Comparison of ENCODE assay signal across 1 cellular context in the genomic region with DNA sequence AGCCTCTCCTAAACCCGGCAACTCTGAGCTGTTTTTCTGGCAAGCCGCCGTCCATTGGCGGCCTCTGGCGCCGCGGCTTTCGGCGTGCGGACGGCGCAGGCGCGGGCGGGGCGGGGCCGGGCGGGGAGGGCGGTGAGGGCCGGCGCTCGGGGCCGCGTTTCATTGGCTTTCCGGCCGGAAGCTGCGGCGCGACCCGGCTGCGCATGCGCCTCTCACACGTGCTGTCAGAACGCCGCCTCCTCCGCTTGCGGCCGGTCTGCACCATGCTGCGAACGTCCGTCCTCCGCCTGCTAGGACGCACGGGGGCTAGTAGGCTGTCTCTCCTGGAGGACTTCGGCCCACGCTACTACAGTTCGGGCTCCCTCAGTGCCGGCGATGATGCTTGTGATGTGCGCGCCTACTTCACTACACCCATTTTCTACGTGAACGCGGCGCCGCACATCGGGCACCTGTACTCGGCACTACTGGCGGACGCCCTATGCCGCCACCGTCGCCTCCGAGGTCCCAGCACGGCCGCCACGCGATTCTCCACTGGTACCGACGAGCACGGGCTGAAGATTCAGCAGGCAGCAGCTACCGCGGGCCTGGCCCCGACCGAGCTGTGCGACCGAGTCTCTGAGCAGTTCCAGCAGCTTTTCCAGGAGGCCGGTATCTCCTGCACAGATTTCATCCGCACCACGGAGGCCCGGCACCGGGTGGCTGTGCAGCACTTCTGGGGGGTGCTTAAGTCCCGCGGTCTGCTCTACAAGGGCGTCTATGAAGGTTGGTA.
TF ChIP-seq lines count a peak whose summit lies in the region.

Gene MARS2 (plus strand): TSS at position 227 of the 769 bp plus-strand sequence. CDS start 37 bp downstream, at position 264.

TF ChIP-seq in HepG2, 621 proteins besides CTCF, POLR2A, EP300 and RAD21 (continued from another document and continues in another):
- no peak for TF ChIP-seq ZNF644 (CRISPR knock-in tag; IDR thresholded peaks at IDR 0.05; ENCODE audit: low read depth)
- peak; percentile 86 for TF ChIP-seq ETV6 (CRISPR knock-in tag; conservative IDR thresholded peaks at IDR 0.05)
- TF ChIP-seq THAP7 (CRISPR knock-in tag; IDR thresholded peaks at IDR 0.05) = no peak; the same call in 1 of the 2 replicates
- no peak for TF ChIP-seq KDM6A (CRISPR knock-in tag; IDR thresholded peaks at IDR 0.05; ENCODE audit: low read depth)
- TF ChIP-seq SRSF4 (IDR thresholded peaks at IDR 0.05; ENCODE audit: low read depth, low read length, poor library complexity, severe bottlenecking) = no peak
- TF ChIP-seq NFE2L2 (IDR thresholded peaks at IDR 0.05; ENCODE audit: low read length) = no peak
- TF ChIP-seq ONECUT2 (CRISPR knock-in tag; IDR thresholded peaks at IDR 0.05) = peak; percentile 49; the same call in 1 of the 2 replicates
- TF ChIP-seq GABPA (IDR thresholded peaks at IDR 0.05; ENCODE audit: low read depth, low read length) = peak; percentile 71
- TF ChIP-seq GABPA (CRISPR knock-in tag; IDR thresholded peaks at IDR 0.05; ENCODE audit: low read depth) = peak; percentile 79
- TF ChIP-seq ZNF24 (IDR thresholded peaks at IDR 0.05) = no peak
- no peak for TF ChIP-seq ZNF629 (CRISPR knock-in tag; conservative IDR thresholded peaks at IDR 0.05)
- peak; percentile 98 for TF ChIP-seq MYC (CRISPR knock-in tag; IDR thresholded peaks at IDR 0.05; ENCODE audit: borderline replicate concordance)
- TF ChIP-seq, protein P1, sequence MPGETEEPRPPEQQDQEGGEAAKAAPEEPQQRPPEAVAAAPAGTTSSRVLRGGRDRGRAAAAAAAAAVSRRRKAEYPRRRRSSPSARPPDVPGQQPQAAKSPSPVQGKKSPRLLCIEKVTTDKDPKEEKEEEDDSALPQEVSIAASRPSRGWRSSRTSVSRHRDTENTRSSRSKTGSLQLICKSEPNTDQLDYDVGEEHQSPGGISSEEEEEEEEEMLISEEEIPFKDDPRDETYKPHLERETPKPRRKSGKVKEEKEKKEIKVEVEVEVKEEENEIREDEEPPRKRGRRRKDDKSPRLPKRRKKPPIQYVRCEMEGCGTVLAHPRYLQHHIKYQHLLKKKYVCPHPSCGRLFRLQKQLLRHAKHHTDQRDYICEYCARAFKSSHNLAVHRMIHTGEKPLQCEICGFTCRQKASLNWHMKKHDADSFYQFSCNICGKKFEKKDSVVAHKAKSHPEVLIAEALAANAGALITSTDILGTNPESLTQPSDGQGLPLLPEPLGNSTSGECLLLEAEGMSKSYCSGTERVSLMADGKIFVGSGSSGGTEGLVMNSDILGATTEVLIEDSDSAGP (CRISPR knock-in tag; IDR thresholded peaks at IDR 0.05; ENCODE audit: borderline replicate concordance) = peak; percentile 90; the same call in 1 of the 2 replicates
- TF ChIP-seq ZNF30 (CRISPR knock-in tag; IDR thresholded peaks at IDR 0.05) = 0 out of 2 replicates have a peak, but pooled peaks have one; percentile 80
- no peak for TF ChIP-seq SNRNP70 (IDR thresholded peaks at IDR 0.05; ENCODE audit: low read depth, low read length)
- peak in 1 of 2 experiments; percentile 33; a peak in 1 of 4 replicates for TF ChIP-seq ATF4 (CRISPR knock-in tag; IDR thresholded peaks at IDR 0.05)
- TF ChIP-seq, protein P2, sequence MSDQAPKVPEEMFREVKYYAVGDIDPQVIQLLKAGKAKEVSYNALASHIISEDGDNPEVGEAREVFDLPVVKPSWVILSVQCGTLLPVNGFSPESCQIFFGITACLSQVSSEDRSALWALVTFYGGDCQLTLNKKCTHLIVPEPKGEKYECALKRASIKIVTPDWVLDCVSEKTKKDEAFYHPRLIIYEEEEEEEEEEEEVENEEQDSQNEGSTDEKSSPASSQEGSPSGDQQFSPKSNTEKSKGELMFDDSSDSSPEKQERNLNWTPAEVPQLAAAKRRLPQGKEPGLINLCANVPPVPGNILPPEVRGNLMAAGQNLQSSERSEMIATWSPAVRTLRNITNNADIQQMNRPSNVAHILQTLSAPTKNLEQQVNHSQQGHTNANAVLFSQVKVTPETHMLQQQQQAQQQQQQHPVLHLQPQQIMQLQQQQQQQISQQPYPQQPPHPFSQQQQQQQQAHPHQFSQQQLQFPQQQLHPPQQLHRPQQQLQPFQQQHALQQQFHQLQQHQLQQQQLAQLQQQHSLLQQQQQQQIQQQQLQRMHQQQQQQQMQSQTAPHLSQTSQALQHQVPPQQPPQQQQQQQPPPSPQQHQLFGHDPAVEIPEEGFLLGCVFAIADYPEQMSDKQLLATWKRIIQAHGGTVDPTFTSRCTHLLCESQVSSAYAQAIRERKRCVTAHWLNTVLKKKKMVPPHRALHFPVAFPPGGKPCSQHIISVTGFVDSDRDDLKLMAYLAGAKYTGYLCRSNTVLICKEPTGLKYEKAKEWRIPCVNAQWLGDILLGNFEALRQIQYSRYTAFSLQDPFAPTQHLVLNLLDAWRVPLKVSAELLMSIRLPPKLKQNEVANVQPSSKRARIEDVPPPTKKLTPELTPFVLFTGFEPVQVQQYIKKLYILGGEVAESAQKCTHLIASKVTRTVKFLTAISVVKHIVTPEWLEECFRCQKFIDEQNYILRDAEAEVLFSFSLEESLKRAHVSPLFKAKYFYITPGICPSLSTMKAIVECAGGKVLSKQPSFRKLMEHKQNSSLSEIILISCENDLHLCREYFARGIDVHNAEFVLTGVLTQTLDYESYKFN (CRISPR knock-in tag; conservative IDR thresholded peaks at IDR 0.05) = 0 out of 2 replicates have a peak, but pooled peaks have one; percentile 22
- no peak; the same call in 1 of the 2 replicates for TF ChIP-seq GZF1 (CRISPR knock-in tag; IDR thresholded peaks at IDR 0.05)
- peak; percentile 31; the same call in 1 of the 2 replicates for TF ChIP-seq ELF3 (CRISPR knock-in tag; IDR thresholded peaks at IDR 0.05)
- peak in 1 of 2 experiments; percentile 91; a peak in 2 of 4 replicates for TF ChIP-seq KLF16 (CRISPR knock-in tag; IDR thresholded peaks at IDR 0.05)
- TF ChIP-seq TRIM22 (IDR thresholded peaks at IDR 0.05) = no peak
- peak; percentile 69; the same call in 1 of the 2 replicates for TF ChIP-seq RXRA (CRISPR knock-in tag; IDR thresholded peaks at IDR 0.05)
- no peak for TF ChIP-seq PHF5A (CRISPR knock-in tag; IDR thresholded peaks at IDR 0.05; ENCODE audit: low read depth, unreplicated experiment)
- no peak for TF ChIP-seq FOXP1 (IDR thresholded peaks at IDR 0.05)
- TF ChIP-seq FOXP1 (CRISPR knock-in tag; IDR thresholded peaks at IDR 0.05) = no peak
- TF ChIP-seq, protein P3, sequence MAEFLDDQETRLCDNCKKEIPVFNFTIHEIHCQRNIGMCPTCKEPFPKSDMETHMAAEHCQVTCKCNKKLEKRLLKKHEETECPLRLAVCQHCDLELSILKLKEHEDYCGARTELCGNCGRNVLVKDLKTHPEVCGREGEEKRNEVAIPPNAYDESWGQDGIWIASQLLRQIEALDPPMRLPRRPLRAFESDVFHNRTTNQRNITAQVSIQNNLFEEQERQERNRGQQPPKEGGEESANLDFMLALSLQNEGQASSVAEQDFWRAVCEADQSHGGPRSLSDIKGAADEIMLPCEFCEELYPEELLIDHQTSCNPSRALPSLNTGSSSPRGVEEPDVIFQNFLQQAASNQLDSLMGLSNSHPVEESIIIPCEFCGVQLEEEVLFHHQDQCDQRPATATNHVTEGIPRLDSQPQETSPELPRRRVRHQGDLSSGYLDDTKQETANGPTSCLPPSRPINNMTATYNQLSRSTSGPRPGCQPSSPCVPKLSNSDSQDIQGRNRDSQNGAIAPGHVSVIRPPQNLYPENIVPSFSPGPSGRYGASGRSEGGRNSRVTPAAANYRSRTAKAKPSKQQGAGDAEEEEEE (CRISPR knock-in tag; IDR thresholded peaks at IDR 0.05; ENCODE audit: borderline replicate concordance) = 0 out of 2 replicates have a peak, but pooled peaks have one; percentile 75
- peak; percentile 66; the same call in 1 of the 2 replicates for TF ChIP-seq MLX (CRISPR knock-in tag; IDR thresholded peaks at IDR 0.05)
- TF ChIP-seq ZBTB8A (CRISPR knock-in tag; IDR thresholded peaks at IDR 0.05; ENCODE audit: borderline replicate concordance, low read depth) = no peak
- TF ChIP-seq, protein P4, sequence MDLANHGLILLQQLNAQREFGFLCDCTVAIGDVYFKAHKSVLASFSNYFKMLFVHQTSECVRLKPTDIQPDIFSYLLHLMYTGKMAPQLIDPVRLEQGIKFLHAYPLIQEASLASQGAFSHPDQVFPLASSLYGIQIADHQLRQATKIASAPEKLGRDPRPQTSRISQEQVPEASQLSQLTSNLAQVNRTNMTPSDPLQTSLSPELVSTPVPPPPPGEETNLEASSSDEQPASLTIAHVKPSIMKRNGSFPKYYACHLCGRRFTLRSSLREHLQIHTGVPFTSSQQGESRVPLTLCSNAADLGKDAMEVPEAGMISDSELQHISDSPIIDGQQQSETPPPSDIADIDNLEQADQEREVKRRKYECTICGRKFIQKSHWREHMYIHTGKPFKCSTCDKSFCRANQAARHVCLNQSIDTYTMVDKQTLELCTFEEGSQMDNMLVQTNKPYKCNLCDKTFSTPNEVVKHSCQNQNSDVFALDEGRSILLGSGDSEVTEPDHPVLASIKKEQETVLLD (CRISPR knock-in tag; IDR thresholded peaks at IDR 0.05; ENCODE audit: low read depth) = no peak; the same call in 1 of the 2 replicates
- no peak for TF ChIP-seq BCL6 (CRISPR knock-in tag; IDR thresholded peaks at IDR 0.05)
- TF ChIP-seq ZNF567 (CRISPR knock-in tag; IDR thresholded peaks at IDR 0.05; ENCODE audit: borderline replicate concordance) = no peak; the same call in 1 of the 2 replicates
- peak; percentile 90 for TF ChIP-seq RNF2 (conservative IDR thresholded peaks at IDR 0.05; ENCODE audit: low read depth)
- TF ChIP-seq XBP1 (CRISPR knock-in tag; IDR thresholded peaks at IDR 0.05) = no peak
- peak; percentile 87; the same call in 1 of the 2 replicates for TF ChIP-seq DZIP1 (CRISPR knock-in tag; IDR thresholded peaks at IDR 0.05)
- no peak for TF ChIP-seq JARID2 (CRISPR knock-in tag; IDR thresholded peaks at IDR 0.05; ENCODE audit: insufficient replicate concordance)
- TF ChIP-seq ZNF564 (CRISPR knock-in tag; IDR thresholded peaks at IDR 0.05) = 0 out of 2 replicates have a peak, but pooled peaks have one; percentile 48
- TF ChIP-seq, protein P5, sequence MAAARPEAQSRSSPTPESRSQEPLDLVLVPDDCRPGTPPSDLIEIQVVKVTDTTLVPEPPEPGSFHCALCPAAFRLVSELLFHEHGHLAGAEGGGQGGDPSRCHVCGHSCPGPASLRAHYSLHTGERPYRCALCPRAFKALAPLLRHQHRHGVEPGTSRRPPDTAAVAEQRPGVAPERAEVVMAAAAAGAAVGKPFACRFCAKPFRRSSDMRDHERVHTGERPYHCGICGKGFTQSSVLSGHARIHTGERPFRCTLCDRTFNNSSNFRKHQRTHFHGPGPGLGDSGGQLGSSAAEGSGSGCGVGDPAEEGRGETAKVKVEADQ (CRISPR knock-in tag; IDR thresholded peaks at IDR 0.05; ENCODE audit: borderline replicate concordance) = peak; percentile 42; the same call in 1 of the 2 replicates
- no peak for TF ChIP-seq ZNF264 (CRISPR knock-in tag; IDR thresholded peaks at IDR 0.05)
- no peak for TF ChIP-seq EHMT2 (IDR thresholded peaks at IDR 0.05; ENCODE audit: borderline replicate concordance, low read depth, low read length)
- TF ChIP-seq DMAP1 (CRISPR knock-in tag; IDR thresholded peaks at IDR 0.05) = peak; percentile 95
- peak; percentile 96 for TF ChIP-seq ZNF792 (CRISPR knock-in tag; IDR thresholded peaks at IDR 0.05)
- no peak for TF ChIP-seq TAF15 (IDR thresholded peaks at IDR 0.05; ENCODE audit: low read depth, low read length, poor library complexity, severe bottlenecking)
- TF ChIP-seq ZNF737 (CRISPR knock-in tag; IDR thresholded peaks at IDR 0.05; ENCODE audit: borderline replicate concordance) = no peak; the same call in 1 of the 2 replicates
- peak; percentile 100 for TF ChIP-seq MXD4 (CRISPR knock-in tag; IDR thresholded peaks at IDR 0.05)
